In the genomic region with DNA sequence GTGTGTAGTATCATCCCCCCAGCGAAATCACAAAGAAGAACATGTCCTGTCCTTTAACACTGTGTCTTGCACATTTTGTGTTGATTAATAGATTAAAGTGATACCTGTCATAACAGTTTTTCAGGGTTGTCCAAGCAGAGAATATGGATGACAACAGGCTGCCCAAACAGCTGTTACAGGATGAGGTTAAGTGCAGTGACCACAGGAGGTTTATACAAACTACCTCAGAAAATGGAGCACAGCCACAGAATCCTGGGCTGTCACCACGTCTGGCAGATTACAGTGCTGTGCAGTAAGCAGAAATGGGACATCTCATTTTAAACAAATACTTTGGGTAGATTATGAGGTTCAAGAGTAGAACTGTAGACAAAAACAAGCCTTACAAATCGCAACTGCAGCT, we compare ENCODE assay signal across 18 cellular contexts.
"Had no signal": no experiment of that assay in that cellular context is flagged by ENCODE, and none has a peak within 500 bp of the region (broad histone marks: within the 10 kb centered on the region; RNA-seq: fewer than 3 reads in every experiment).

No MANE protein-coding gene starts in this region.

- H3K27ac Mint-ChIP-seq: activated CD4-positive, alpha-beta memory T cell treated with anti-CD3 and anti-CD28 coated beads for 36 hours; activated CD4-positive, alpha-beta T cell treated with anti-CD3 and anti-CD28 coated beads for 36 hours; activated T-cell treated with anti-CD3 and anti-CD28 coated beads, Interleukin-2, amount 50 U/mL, for 24 hours; naive thymus-derived CD4-positive, alpha-beta T cell; T-helper 17 cell had no signal

- H3K79me2 ChIP-seq: hepatocyte had no signal

- H3K9me3 Mint-ChIP-seq: activated CD4-positive, alpha-beta memory T cell treated with anti-CD3 and anti-CD28 coated beads for 36 hours; activated T-cell treated with anti-CD3 and anti-CD28 coated beads, Interleukin-2, amount 50 U/mL, for 24 hours; naive thymus-derived CD4-positive, alpha-beta T cell had no signal

- H3K4me1 ChIP-seq: left lung, right atrium auricular region, spleen had no signal

- H3K36me3 ChIP-seq: left lung, neutrophil, right atrium auricular region, spleen, thoracic aorta had no signal

- H3K36me3 Mint-ChIP-seq: activated CD4-positive, alpha-beta memory T cell treated with anti-CD3 and anti-CD28 coated beads for 36 hours; naive thymus-derived CD4-positive, alpha-beta T cell had no signal

- H3K4me3 ChIP-seq: hepatocyte, left lung, right atrium auricular region, spleen, thoracic aorta had no signal

- H2AFZ ChIP-seq: hepatocyte had no signal

- H3K27me3 ChIP-seq: hepatocyte, left lung, neutrophil, right atrium auricular region, spleen had no signal

- H3K4me3 Mint-ChIP-seq: activated CD4-positive, alpha-beta memory T cell treated with anti-CD3 and anti-CD28 coated beads for 36 hours; activated CD4-positive, alpha-beta T cell treated with anti-CD3 and anti-CD28 coated beads for 36 hours; activated T-cell treated with anti-CD3 and anti-CD28 coated beads, Interleukin-2, amount 50 U/mL, for 24 hours; naive thymus-derived CD4-positive, alpha-beta T cell; T-helper 17 cell had no signal

- ATAC-seq: activated CD4-positive, alpha-beta T cell treated with anti-CD3 and anti-CD28 coated beads for 36 hours; left lung; naive thymus-derived CD4-positive, alpha-beta T cell; T-helper 17 cell had no signal

- H3K9me3 ChIP-seq: left lung, neutrophil, right atrium auricular region, spleen, thoracic aorta had no signal

- H3K4me2 ChIP-seq: hepatocyte had no signal

- H3K27ac ChIP-seq: epithelial cell of prostate, hepatocyte, left lung, neutrophil, right atrium auricular region, spleen, thoracic aorta had no signal

- H3K4me1 Mint-ChIP-seq: activated CD4-positive, alpha-beta T cell treated with anti-CD3 and anti-CD28 coated beads for 36 hours; naive thymus-derived CD4-positive, alpha-beta T cell; T-helper 17 cell had no signal

- DNase-seq: activated CD4-positive, alpha-beta memory T cell treated with anti-CD3 and anti-CD28 coated beads for 36 hours; activated CD4-positive, alpha-beta T cell treated with anti-CD3 and anti-CD28 coated beads for 36 hours; activated effector memory CD4-positive, alpha-beta T cell treated with Interleukin-2 at 50 U/mL for 16 hours; activated naive CD4-positive, alpha-beta T cell treated with anti-CD3 and anti-CD28 coated beads, Interleukin-2, amount 50 U/mL, for 16 hours; activated T-cell treated with anti-CD3 and anti-CD28 coated beads, Interleukin-2, amount 50 U/mL, for 24 hours; amniotic stem cell; cerebellar nuclear complex; kidney; left lung; mammary epithelial cell; naive thymus-derived CD4-positive, alpha-beta T cell; spleen; T-helper 17 cell had no signal
